ENCODE assay signal across 32 cellular contexts in the genomic region with DNA sequence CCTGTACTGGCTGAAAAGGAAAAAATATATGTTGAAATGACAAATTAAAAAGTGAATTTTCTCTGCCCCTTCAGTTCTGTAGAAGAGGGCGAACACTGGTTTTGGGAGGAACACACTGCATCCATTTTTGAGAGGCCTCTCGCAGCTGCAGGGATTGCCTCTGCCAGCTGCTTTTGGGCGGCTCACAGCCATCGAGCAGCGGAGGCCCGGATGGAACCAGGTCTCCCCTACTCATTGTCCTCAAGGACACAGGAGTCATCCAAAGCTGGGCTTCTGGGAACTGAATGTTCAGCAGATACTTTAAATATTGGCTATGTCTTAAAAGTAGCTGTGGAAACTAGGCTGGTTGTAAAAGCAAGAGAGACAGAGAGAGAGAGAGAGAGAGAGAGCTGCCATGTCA.
"Had no signal": no experiment of that assay in that cellular context is flagged by ENCODE, and none has a peak within 500 bp of the region (broad histone marks: within the 10 kb centered on the region; RNA-seq: fewer than 3 reads in every experiment).

No MANE protein-coding gene starts in this region.

- DNase-seq: activated CD4-positive, alpha-beta memory T cell treated with anti-CD3 and anti-CD28 coated beads, Interleukin-2, amount 10 ng/mL, durations not matched to agents 7 days and 5 days; activated CD4-positive, alpha-beta T cell treated with anti-CD3 and anti-CD28 coated beads for 36 hours; activated CD8-positive, alpha-beta memory T cell treated with anti-CD3 and anti-CD28 coated beads for 24 hours; activated CD8-positive, alpha-beta memory T cell treated with anti-CD3 and anti-CD28 coated beads, Interleukin-2, amount 10 ng/mL, durations not matched to agents 7 days and 5 days; activated CD8-positive, alpha-beta memory T cell treated with anti-CD3 and anti-CD28 coated beads, Interleukin-2, amount 50 U/mL, for 48 hours; activated effector memory CD4-positive, alpha-beta T cell treated with Interleukin-2 at 50 U/mL for 16 hours; activated naive CD4-positive, alpha-beta T cell treated with anti-CD3 and anti-CD28 coated beads, Interleukin-2, amount 10 ng/mL, durations not matched to agents 7 days and 5 days; activated naive CD8-positive, alpha-beta T cell treated with anti-CD3 and anti-CD28 coated beads, Interleukin-2, amount 50 U/mL, for 24 hours; activated T-cell treated with anti-CD3 and anti-CD28 coated beads, Interleukin-2, amount 50 U/mL, for 48 hours; NCI-H1092 treated with DMSO at 0.1 percent for 48 hours; NCI-H1417; NCI-H146; NCI-H187; NCI-H2029 treated with DMSO at 0.1 percent for 48 hours; NCI-H2107; NCI-H2171; NCI-H510A; NCI-H526; NCI-H748 treated with DMSO at 0.1 percent for 48 hours; NK-92 treated with Interleukin-12 subunit alpha and Interleukin-12 subunit beta, amount 100 ng/mL, for 24 hours; PC-9; SHP77 treated with DMSO at 0.1 percent for 48 hours; SK-N-SH had no signal

- H3K4me2 ChIP-seq: KMS-11, PC-9, SK-N-SH had no signal

- H3K27ac Mint-ChIP-seq: activated CD4-positive, alpha-beta memory T cell treated with anti-CD3 and anti-CD28 coated beads, Interleukin-2, amount 10 ng/mL, durations not matched to agents 7 days and 5 days; activated CD4-positive, alpha-beta T cell treated with anti-CD3 and anti-CD28 coated beads for 36 hours; activated CD8-positive, alpha-beta memory T cell treated with anti-CD3 and anti-CD28 coated beads, Interleukin-2, amount 10 ng/mL, durations not matched to agents 7 days and 5 days; activated naive CD4-positive, alpha-beta T cell treated with anti-CD3 and anti-CD28 coated beads, Interleukin-2, amount 10 ng/mL, durations not matched to agents 7 days and 5 days; activated naive CD8-positive, alpha-beta T cell; activated naive CD8-positive, alpha-beta T cell treated with anti-CD3 and anti-CD28 coated beads, Interleukin-2, amount 50 U/mL, for 24 hours; T-helper 1 cell treated with Interleukin-12 subunit alpha and Interleukin-12 subunit beta and Interleukin-4 antibody, amounts not matched to agents 30 μg/mL and 1 μg/mL, for 36 hours; T-helper 2 cell treated with Interferon-gamma antibody and Interleukin-4, amounts not matched to agents 5 μg/mL and 100 μg/mL, for 36 hours had no signal

- H3K27me3 ChIP-seq: SJSA1 had no signal

- H3K9me2 ChIP-seq: SK-N-SH had no signal

- H3K36me3 Mint-ChIP-seq: WTC11 had no signal

- H3K4me1 ChIP-seq: SJSA1 had no signal

- H3K4me3 Mint-ChIP-seq: activated CD4-positive, alpha-beta memory T cell treated with anti-CD3 and anti-CD28 coated beads, Interleukin-2, amount 10 ng/mL, durations not matched to agents 7 days and 5 days; activated CD4-positive, alpha-beta T cell treated with anti-CD3 and anti-CD28 coated beads for 36 hours; activated CD8-positive, alpha-beta memory T cell treated with anti-CD3 and anti-CD28 coated beads, Interleukin-2, amount 10 ng/mL, durations not matched to agents 7 days and 5 days; activated naive CD4-positive, alpha-beta T cell treated with anti-CD3 and anti-CD28 coated beads, Interleukin-2, amount 10 ng/mL, durations not matched to agents 7 days and 5 days; activated naive CD8-positive, alpha-beta T cell; activated naive CD8-positive, alpha-beta T cell treated with anti-CD3 and anti-CD28 coated beads, Interleukin-2, amount 50 U/mL, for 24 hours; brain; T-helper 1 cell treated with Interleukin-12 subunit alpha and Interleukin-12 subunit beta and Interleukin-4 antibody, amounts not matched to agents 30 μg/mL and 1 μg/mL, for 36 hours; T-helper 2 cell treated with Interferon-gamma antibody and Interleukin-4, amounts not matched to agents 5 μg/mL and 100 μg/mL, for 36 hours; WTC11 had no signal

- H3K4me3 ChIP-seq: PC-9, SJSA1 had no signal

- H3K4me1 Mint-ChIP-seq: activated naive CD8-positive, alpha-beta T cell treated with anti-CD3 and anti-CD28 coated beads, Interleukin-2, amount 50 U/mL, for 24 hours had no signal

- ATAC-seq: activated CD4-positive, alpha-beta T cell treated with anti-CD3 and anti-CD28 coated beads for 36 hours; activated CD4-positive, CD25-positive, alpha-beta regulatory T cell treated with anti-CD3 and anti-CD28 coated beads, Interleukin-2, amount 50 U/mL, for 24 hours; activated CD8-positive, alpha-beta memory T cell treated with anti-CD3 and anti-CD28 coated beads, Interleukin-2, amount 10 ng/mL, durations not matched to agents 7 days and 5 days; activated naive CD8-positive, alpha-beta T cell treated with anti-CD3 and anti-CD28 coated beads, Interleukin-2, amount 50 U/mL, for 24 hours; WTC11 had no signal

- H2AFZ ChIP-seq: PC-9 had no signal

- H3K9ac ChIP-seq: KMS-11, SK-N-SH had no signal

- H3K36me3 ChIP-seq: SJSA1 had no signal

- H3K27me3 Mint-ChIP-seq: activated CD4-positive, alpha-beta memory T cell treated with anti-CD3 and anti-CD28 coated beads, Interleukin-2, amount 10 ng/mL, durations not matched to agents 7 days and 5 days; activated CD4-positive, alpha-beta T cell treated with anti-CD3 and anti-CD28 coated beads for 36 hours; activated CD8-positive, alpha-beta memory T cell treated with anti-CD3 and anti-CD28 coated beads, Interleukin-2, amount 10 ng/mL, durations not matched to agents 7 days and 5 days; activated naive CD4-positive, alpha-beta T cell treated with anti-CD3 and anti-CD28 coated beads, Interleukin-2, amount 10 ng/mL, durations not matched to agents 7 days and 5 days; activated naive CD8-positive, alpha-beta T cell; activated naive CD8-positive, alpha-beta T cell treated with anti-CD3 and anti-CD28 coated beads, Interleukin-2, amount 50 U/mL, for 24 hours; brain had no signal

- H3K9me3 Mint-ChIP-seq: activated CD4-positive, alpha-beta memory T cell treated with anti-CD3 and anti-CD28 coated beads, Interleukin-2, amount 10 ng/mL, durations not matched to agents 7 days and 5 days; activated naive CD4-positive, alpha-beta T cell treated with anti-CD3 and anti-CD28 coated beads, Interleukin-2, amount 10 ng/mL, durations not matched to agents 7 days and 5 days; activated naive CD8-positive, alpha-beta T cell treated with anti-CD3 and anti-CD28 coated beads, Interleukin-2, amount 50 U/mL, for 24 hours; brain; T-helper 1 cell treated with Interleukin-12 subunit alpha and Interleukin-12 subunit beta and Interleukin-4 antibody, amounts not matched to agents 30 μg/mL and 1 μg/mL, for 36 hours; T-helper 2 cell treated with Interferon-gamma antibody and Interleukin-4, amounts not matched to agents 5 μg/mL and 100 μg/mL, for 36 hours; WTC11 had no signal

- H3K9me3 ChIP-seq: SJSA1, SK-N-SH had no signal

- H3K27ac ChIP-seq: KMS-11, PC-9, RWPE1, SJSA1 had no signal
